In the genomic region with DNA sequence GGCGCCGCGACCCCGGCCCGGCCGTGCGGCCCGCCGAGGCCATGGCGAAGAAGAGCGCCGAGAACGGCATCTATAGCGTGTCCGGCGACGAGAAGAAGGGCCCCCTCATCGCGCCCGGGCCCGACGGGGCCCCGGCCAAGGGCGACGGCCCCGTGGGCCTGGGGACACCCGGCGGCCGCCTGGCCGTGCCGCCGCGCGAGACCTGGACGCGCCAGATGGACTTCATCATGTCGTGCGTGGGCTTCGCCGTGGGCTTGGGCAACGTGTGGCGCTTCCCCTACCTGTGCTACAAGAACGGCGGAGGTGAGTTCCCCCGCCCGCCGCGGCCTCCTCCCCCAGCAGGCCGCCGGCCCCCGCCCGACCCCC, we compare ENCODE assay signal across 9 cellular contexts. TPM values are rescaled to one million over a fixed set of nuclear protein-coding genes. Genes with fewer than 3 reads are reported as not detected.
DNase-seq lines count a peak whose midpoint lies in the region; ATAC-seq lines count a peak whose summit lies in the region.
"Had no signal": no experiment of that assay in that cellular context is flagged by ENCODE, and none has a peak within 500 bp of the region (broad histone marks: within the 10 kb centered on the region; RNA-seq: fewer than 3 reads in every experiment).

No MANE protein-coding gene starts in this region.

- WGBS in right cardiac atrium, result under 1% methylated on average over 50 of the region's 52 CpGs
- 2% methylated on average over 42 of the region's 52 CpGs for WGBS in thymus

- H3K4me3 ChIP-seq in right cardiac atrium (ENCODE audit: low read length), result peak overlapping the region; percentile 82
- peak overlapping the region; percentile 51 for H3K4me3 ChIP-seq in thymus (ENCODE audit: low read length)

- H3K4me1 ChIP-seq in right cardiac atrium (ENCODE audit: control insufficient read depth, insufficient read depth, low read length) (no peaks in the 10 kb centered on the region), thymus (ENCODE audit: control insufficient read depth, insufficient read depth, low read length) (no peaks in the 10 kb centered on the region)

- intact Hi-C loops in right cardiac atrium (cut with DNase I), result no loop called here

- H3K27me3 ChIP-seq in right cardiac atrium (ENCODE audit: control insufficient read depth, insufficient read depth), result no peaks in the 10 kb centered on the region
- H3K27me3 ChIP-seq in thymus (ENCODE audit: control insufficient read depth, insufficient read depth), result peaks cover 19% of the 10 kb centered on the region

- H3K9me3 ChIP-seq in right cardiac atrium (ENCODE audit: control insufficient read depth, low read length) (no peaks in the 10 kb centered on the region), thymus (ENCODE audit: control insufficient read depth) (no peaks in the 10 kb centered on the region)

- H3K27ac ChIP-seq in right cardiac atrium (ENCODE audit: low read length) (peak overlapping the region; percentile 77), thymus (ENCODE audit: low read depth) (no peak overlapping the region)

- DNase-seq in DMS53 (lab: John Stamatoyannopoulos, UW) (peak; percentile 29), DMS53 treated with DMSO at 0.1 percent for 48 hours (lab: John Stamatoyannopoulos, UW; ENCODE audit: unreplicated experiment) (no peak), right cardiac atrium (peak in 2 of 3 donors; percentile 43 to 56), NCI-H1092 (lab: John Stamatoyannopoulos, UW) (no peak)
- DNase-seq: 8988T; stimulated activated naive CD4-positive, alpha-beta T cell had no signal

- no peaks in the 10 kb centered on the region for H3K36me3 ChIP-seq in thymus (ENCODE audit: control insufficient read depth, insufficient read depth)

- ATAC-seq in right cardiac atrium, result no peak
- no peak for ATAC-seq in HG03280 (IDR thresholded peaks at IDR 0.05; ENCODE audit: unreplicated experiment)

RNA-seq across cellular contexts. Expression of a gene that starts 0.8 kb away (rescaled TPM):
- 100 to 1,000 TPM; 107 to 191 (median 151) TPM for total RNA-seq in right cardiac atrium
- 131 TPM for polyA plus RNA-seq in right cardiac atrium
- 18.2 TPM for polyA plus RNA-seq in thymus

RNA-seq across cellular contexts. Expression of a gene that starts 14.9 kb away (rescaled TPM):
- total RNA-seq in right cardiac atrium, result 10 to 100 TPM in 2 of 4 donors, 1 to 10 TPM in 2; 7.8 to 12.4 (median 11.0) TPM
- 9.1 TPM for polyA plus RNA-seq in right cardiac atrium
- polyA plus RNA-seq in thymus, result 2.4 TPM
- total RNA-seq: activated CD8-positive, alpha-beta memory T cell treated with anti-CD3 and anti-CD28 coated beads for 36 hours had no signal

RNA-seq across cellular contexts. Expression of a gene that starts 35.7 kb away (rescaled TPM):
- 100 to 1,000 TPM; 111 to 143 (median 123) TPM for total RNA-seq in right cardiac atrium
- polyA plus RNA-seq in right cardiac atrium (149 TPM), thymus (114 TPM)

RNA-seq across cellular contexts. Expression of a gene that starts 36.1 kb away (rescaled TPM):
- total RNA-seq in right cardiac atrium, result 10 to 100 TPM; 14.1 to 15.9 (median 15.5) TPM
- polyA plus RNA-seq in right cardiac atrium (11.0 TPM), thymus (6.8 TPM)

RNA-seq across cellular contexts. Expression of a gene that starts 41.5 kb away (rescaled TPM):
- under 1 TPM in 1 of 4 donors, not detected in 3; 0.14 TPM for total RNA-seq in right cardiac atrium
- polyA plus RNA-seq in right cardiac atrium (not detected), thymus (0.07 TPM)

Comparison
In these comparisons a context has a peak if more than half of its experiments do, and no peak if none do; other contexts are left out.
1. DNase-seq: peak in DMS53 (single experiment) and right cardiac atrium (2 of 3); none in DMS53 treated with DMSO at 0.1 percent for 48 hours (single experiment) and NCI-H1092 (single experiment).